18 cellular contexts compared by ENCODE assay signal in the genomic region with DNA sequence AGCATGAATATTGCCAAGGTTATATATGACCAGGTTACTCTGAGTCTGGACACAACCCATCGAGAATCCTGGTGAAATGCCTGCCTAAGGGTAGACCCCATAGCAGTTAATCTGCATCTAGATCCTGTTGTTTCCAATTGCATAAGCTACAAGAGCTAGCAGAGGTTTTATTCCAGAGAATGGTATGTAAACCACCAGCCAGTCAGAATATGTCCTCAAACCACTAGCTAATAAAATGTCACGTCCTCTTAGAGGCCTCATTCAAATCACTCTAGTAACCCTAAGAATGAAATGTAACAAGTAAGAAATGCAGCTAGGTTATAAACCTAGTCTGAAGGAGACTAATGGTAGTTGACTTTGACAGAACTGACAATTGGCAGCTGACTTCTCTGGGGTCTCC.
"Had no signal": no experiment of that assay in that cellular context is flagged by ENCODE, and none has a peak within 500 bp of the region (broad histone marks: within the 10 kb centered on the region; RNA-seq: fewer than 3 reads in every experiment).

No MANE protein-coding gene starts in this region.

- H3K4me1 Mint-ChIP-seq: endodermal cell; naive thymus-derived CD8-positive, alpha-beta T cell had no signal

- H3K27ac ChIP-seq: coronary artery, hepatocyte, neutrophil, skin epidermis had no signal

- H3K4me3 Mint-ChIP-seq: endodermal cell; naive thymus-derived CD8-positive, alpha-beta T cell had no signal

- H3K4me2 ChIP-seq: hepatocyte had no signal

- DNase-seq: effector CD4-positive, alpha-beta T cell; endodermal cell; erythroblast; foreskin melanocyte; head of caudate nucleus; left colon; left ventricle myocardium superior; naive thymus-derived CD8-positive, alpha-beta T cell; posterior cingulate gyrus; stimulated activated CD4-positive, alpha-beta T cell treated with anti-CD3 and anti-CD28 coated beads, Interleukin-12 subunit alpha, Interleukin-12 subunit beta, amount 100 ng/mL, for 4 hours; stimulated activated CD4-positive, alpha-beta T cell treated with anti-CD3 and anti-CD28 coated beads, Interleukin-2, amount 100 ng/mL, for 48 hours; stimulated activated naive CD4-positive, alpha-beta T cell treated with Interleukin-2 at 50 U/mL for 16 hours; trophoblast cell had no signal

- H3K79me2 ChIP-seq: hepatocyte had no signal

- H3K36me3 ChIP-seq: neutrophil had no signal

- H3K27ac Mint-ChIP-seq: endodermal cell; naive thymus-derived CD8-positive, alpha-beta T cell had no signal

- H2AFZ ChIP-seq: hepatocyte had no signal

- H3K27me3 ChIP-seq: hepatocyte, neutrophil had no signal

- ATAC-seq: left colon; left ventricle myocardium superior; naive thymus-derived CD8-positive, alpha-beta T cell; sciatic nerve had no signal

- H3K9me3 ChIP-seq: neutrophil had no signal

- H3K27me3 Mint-ChIP-seq: naive thymus-derived CD8-positive, alpha-beta T cell had no signal

- H3K4me3 ChIP-seq: coronary artery, hepatocyte, skin epidermis had no signal
